24 cellular contexts compared by ENCODE assay signal in genomic region chr6:129667034-129667433, GRCh38. TPM values are rescaled to one million over a fixed set of nuclear protein-coding genes. Genes with fewer than 3 reads are reported as not detected.
DNase-seq lines count a peak whose midpoint lies in the region; TF ChIP-seq lines count a peak whose summit lies in the region.
"Had no signal": no experiment of that assay in that cellular context is flagged by ENCODE, and none has a peak within 500 bp of the region (broad histone marks: within the 10 kb centered on the region; RNA-seq: fewer than 3 reads in every experiment).

No MANE protein-coding gene starts in this region.

- H3K14ac ChIP-seq in mesenchymal stem cell (ENCODE audit: low read length in 2 of 2): no peak overlapping the region

- no peak overlapping the region for H2BK12ac ChIP-seq in mesenchymal stem cell (ENCODE audit: low read length in 2 of 2)

- H2BK120ac ChIP-seq in mesenchymal stem cell (ENCODE audit: low read depth, low read length): no peak overlapping the region

- H3K27ac ChIP-seq in mesenchymal stem cell (ENCODE audit: low read length, poor library complexity, severe bottlenecking): no peak overlapping the region
- H3K27ac ChIP-seq: neural progenitor cell, psoas muscle, tibial artery had no signal

- no peak overlapping the region for H2AK5ac ChIP-seq in mesenchymal stem cell (ENCODE audit: low read length, severe bottlenecking)

- peaks cover 5% of the 10 kb centered on the region for H3K36me3 Mint-ChIP-seq in progenitor cell of endocrine pancreas (ENCODE audit: insufficient read depth)
- H3K36me3 Mint-ChIP-seq: CD4-positive, alpha-beta memory T cell; neural progenitor cell had no signal

- H3K4me3 Mint-ChIP-seq in progenitor cell of endocrine pancreas (ENCODE audit: low read depth): no peak overlapping the region
- H3K4me3 Mint-ChIP-seq: activated T-cell treated with anti-CD3 and anti-CD28 coated beads, Interleukin-2, amount 50 U/mL, for 24 hours; CD4-positive, alpha-beta memory T cell; dendritic cell treated with granulocyte-macrophage colony-stimulating factor and Interleukin-4, amounts not matched to agents 40 ng/mL and 50 ng/mL, for 4 days; neural progenitor cell had no signal

- no peak overlapping the region for H2AFZ ChIP-seq in mesenchymal stem cell (ENCODE audit: low read depth, low read length)
- H2AFZ ChIP-seq: neural progenitor cell had no signal

- H3K27me3 Mint-ChIP-seq in progenitor cell of endocrine pancreas: no peaks in the 10 kb centered on the region
- H3K27me3 Mint-ChIP-seq: activated T-cell treated with anti-CD3 and anti-CD28 coated beads, Interleukin-2, amount 50 U/mL, for 24 hours; CD4-positive, alpha-beta memory T cell; dendritic cell treated with granulocyte-macrophage colony-stimulating factor and Interleukin-4, amounts not matched to agents 40 ng/mL and 50 ng/mL, for 4 days had no signal

- H3K4ac ChIP-seq in mesenchymal stem cell (ENCODE audit: low read depth in 1 of 2, low read length in 2 of 2): no peak overlapping the region

- DNase-seq in AG10803 (ENCODE audit: low read depth) (no peak), NCI-H69 (lab: John Stamatoyannopoulos, UW) (peak; percentile 15), choroid plexus epithelial cell (ENCODE audit: low read depth) (no peak), mesenchymal stem cell (no peak), HPDE6-E6E7 (ENCODE audit: extremely low spot score) (no peak), islet precursor cell (no peak), medulla oblongata (ENCODE audit: extremely low spot score) (no peak), progenitor cell of endocrine pancreas (ENCODE audit: low spot score, unreplicated experiment) (no peak)
- DNase-seq: activated CD4-positive, alpha-beta T cell treated with anti-CD3 and anti-CD28 coated beads for 4 hours; activated naive CD4-positive, alpha-beta T cell treated with Interleukin-2 at 50 U/mL for 16 hours; activated T-cell treated with anti-CD3 and anti-CD28 coated beads, Interleukin-2, amount 50 U/mL, for 24 hours; amygdala; CD4-positive, alpha-beta memory T cell; DMS 273 treated with DMSO at 0.1 percent for 48 hours; foreskin melanocyte; psoas muscle; RPMI8226; stimulated activated CD8-positive, alpha-beta memory T cell treated with anti-CD3 and anti-CD28 coated beads, Interleukin-4, amount 100 ng/mL, for 48 hours; tibial artery had no signal

- no peak overlapping the region for H3K27ac Mint-ChIP-seq in progenitor cell of endocrine pancreas
- H3K27ac Mint-ChIP-seq: activated T-cell treated with anti-CD3 and anti-CD28 coated beads, Interleukin-2, amount 50 U/mL, for 24 hours; neural progenitor cell had no signal

- H3K23ac ChIP-seq in mesenchymal stem cell (ENCODE audit: low read length in 2 of 2): no peak overlapping the region

- H4K91ac ChIP-seq in mesenchymal stem cell (ENCODE audit: low read length): no peak overlapping the region

- no peaks in the 10 kb centered on the region for H3K9me3 ChIP-seq in mesenchymal stem cell (ENCODE audit: control insufficient read depth, low read length)
- H3K9me3 ChIP-seq: MG63, mucosa of descending colon, psoas muscle, stomach, tibial artery had no signal

- peaks cover 20% of the 10 kb centered on the region for H3K4me1 Mint-ChIP-seq in progenitor cell of endocrine pancreas (ENCODE audit: low read depth)

- H3K4me3 ChIP-seq in AG10803 (ENCODE audit: low read length) (no peak overlapping the region), choroid plexus epithelial cell (ENCODE audit: low read depth, low read length) (no peak overlapping the region), mesenchymal stem cell (ENCODE audit: insufficient read depth in 1 of 2, low read depth in 1 of 2, low read length in 2 of 2) (no peak overlapping the region)
- H3K4me3 ChIP-seq: MG63, mucosa of descending colon, neural progenitor cell, psoas muscle, stomach, tibial artery had no signal

- H2BK15ac ChIP-seq in mesenchymal stem cell (ENCODE audit: low read depth, poor library complexity, severe bottlenecking): no peak overlapping the region

- no peak overlapping the region for H3K18ac ChIP-seq in mesenchymal stem cell (ENCODE audit: low read depth in 1 of 2, low read length in 2 of 2)

- peak overlapping the region; percentile 46 for H3K9ac ChIP-seq in mesenchymal stem cell (ENCODE audit: low read length)
- H3K9ac ChIP-seq: neural progenitor cell had no signal

- peaks cover 0 to 3% of the 10 kb centered on the region in 2 experiments for H3K36me3 ChIP-seq in mesenchymal stem cell (ENCODE audit: control insufficient read depth in 1 of 2, insufficient read depth in 2 of 2, low read depth in 1 of 2, low read length in 2 of 2)
- H3K36me3 ChIP-seq: MG63, neural progenitor cell, stomach, tibial artery had no signal

- H3K4me2 ChIP-seq in mesenchymal stem cell (ENCODE audit: low read length, poor library complexity, severe bottlenecking): no peak overlapping the region
- H3K4me2 ChIP-seq: neural progenitor cell had no signal

- H2BK5ac ChIP-seq in mesenchymal stem cell (ENCODE audit: low read depth, low read length, poor library complexity, severe bottlenecking): no peak overlapping the region

- TF ChIP-seq CTCF in AG10803 (conservative IDR thresholded peaks at IDR 0.05; ENCODE audit: low read length): peak; percentile 28; the same call in 1 of the 2 replicates
- peak; percentile 28 for TF ChIP-seq CTCF in choroid plexus epithelial cell (conservative IDR thresholded peaks at IDR 0.05; ENCODE audit: low read depth, low read length)
- TF ChIP-seq CTCF in progenitor cell of endocrine pancreas (IDR thresholded peaks at IDR 0.05; ENCODE audit: unreplicated experiment): no peak

- H4K8ac ChIP-seq in mesenchymal stem cell (ENCODE audit: low read length): no peak overlapping the region

- peaks cover 16% of the 10 kb centered on the region for H3K4me1 ChIP-seq in mesenchymal stem cell (ENCODE audit: control insufficient read depth, insufficient read depth, low read depth, low read length)
- H3K4me1 ChIP-seq: neural progenitor cell had no signal

- peaks cover 2% of the 10 kb centered on the region for H3K9me3 Mint-ChIP-seq in progenitor cell of endocrine pancreas (ENCODE audit: low read depth)
- H3K9me3 Mint-ChIP-seq: activated T-cell treated with anti-CD3 and anti-CD28 coated beads, Interleukin-2, amount 50 U/mL, for 24 hours; CD4-positive, alpha-beta memory T cell; dendritic cell treated with granulocyte-macrophage colony-stimulating factor and Interleukin-4, amounts not matched to agents 40 ng/mL and 50 ng/mL, for 4 days; neural progenitor cell had no signal

- H3K27me3 ChIP-seq in mesenchymal stem cell (ENCODE audit: control insufficient read depth in 1 of 2, insufficient read depth in 1 of 2, low read length in 2 of 2): no peaks in the 10 kb centered on the region
- H3K27me3 ChIP-seq: MG63, neural progenitor cell, stomach, tibial artery had no signal

- H3K79me1 ChIP-seq in mesenchymal stem cell (replicated peaks; ENCODE audit: low read length, poor library complexity, severe bottlenecking): peaks cover 5% of the 10 kb centered on the region

RNA-seq across cellular contexts. Expression of gene ARHGAP18, which starts 42.9 kb away (rescaled TPM):
- 22.2 TPM for polyA plus RNA-seq in mesenchymal stem cell (2013, experiment 1 of 2)
- 22.1 TPM for polyA plus RNA-seq in mesenchymal stem cell (2013, experiment 2 of 2)
- 24.9 and 26.9 TPM in 2 replicates for total RNA-seq in progenitor cell of endocrine pancreas
